ENCODE assay signal across 1 cellular context in the genomic region with DNA sequence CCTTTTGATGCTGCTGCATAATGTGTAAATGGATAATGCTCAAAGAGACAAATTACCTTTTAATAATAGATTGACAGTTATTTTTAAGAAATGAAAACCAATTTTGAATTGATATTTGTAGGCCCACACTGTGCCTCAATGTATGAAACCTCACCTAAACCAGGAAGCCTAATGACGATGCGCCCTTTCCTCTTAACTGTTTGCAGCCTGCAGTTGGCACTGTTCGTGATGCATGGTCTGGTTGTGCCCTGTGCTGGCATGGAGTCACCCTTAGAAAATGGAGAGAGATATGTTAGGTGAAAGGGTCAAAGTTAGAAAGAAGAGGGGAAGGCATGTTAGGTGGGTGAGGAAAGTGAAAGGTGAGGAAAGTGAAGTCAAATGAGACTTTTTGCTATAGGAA.
TF ChIP-seq lines count a peak whose summit lies in the region.

No MANE protein-coding gene starts in this region.

TF ChIP-seq in SK-N-SH, 30 proteins besides CTCF, POLR2A, EP300 and RAD21 (continued from another document):
- TF ChIP-seq, protein P1, sequence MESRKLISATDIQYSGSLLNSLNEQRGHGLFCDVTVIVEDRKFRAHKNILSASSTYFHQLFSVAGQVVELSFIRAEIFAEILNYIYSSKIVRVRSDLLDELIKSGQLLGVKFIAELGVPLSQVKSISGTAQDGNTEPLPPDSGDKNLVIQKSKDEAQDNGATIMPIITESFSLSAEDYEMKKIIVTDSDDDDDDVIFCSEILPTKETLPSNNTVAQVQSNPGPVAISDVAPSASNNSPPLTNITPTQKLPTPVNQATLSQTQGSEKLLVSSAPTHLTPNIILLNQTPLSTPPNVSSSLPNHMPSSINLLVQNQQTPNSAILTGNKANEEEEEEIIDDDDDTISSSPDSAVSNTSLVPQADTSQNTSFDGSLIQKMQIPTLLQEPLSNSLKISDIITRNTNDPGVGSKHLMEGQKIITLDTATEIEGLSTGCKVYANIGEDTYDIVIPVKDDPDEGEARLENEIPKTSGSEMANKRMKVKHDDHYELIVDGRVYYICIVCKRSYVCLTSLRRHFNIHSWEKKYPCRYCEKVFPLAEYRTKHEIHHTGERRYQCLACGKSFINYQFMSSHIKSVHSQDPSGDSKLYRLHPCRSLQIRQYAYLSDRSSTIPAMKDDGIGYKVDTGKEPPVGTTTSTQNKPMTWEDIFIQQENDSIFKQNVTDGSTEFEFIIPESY (IDR thresholded peaks at IDR 0.05; ENCODE audit: borderline replicate concordance, low read depth) = no peak
- TF ChIP-seq RXRA (IDR thresholded peaks at IDR 0.05; ENCODE audit: borderline replicate concordance, low read depth) = no peak
- TF ChIP-seq GABPA (IDR thresholded peaks at IDR 0.05; ENCODE audit: low read depth) = no peak
- no peak for TF ChIP-seq TAF1 (IDR thresholded peaks at IDR 0.05; ENCODE audit: borderline replicate concordance, low read depth, low read length)
- TF ChIP-seq, protein P2, sequence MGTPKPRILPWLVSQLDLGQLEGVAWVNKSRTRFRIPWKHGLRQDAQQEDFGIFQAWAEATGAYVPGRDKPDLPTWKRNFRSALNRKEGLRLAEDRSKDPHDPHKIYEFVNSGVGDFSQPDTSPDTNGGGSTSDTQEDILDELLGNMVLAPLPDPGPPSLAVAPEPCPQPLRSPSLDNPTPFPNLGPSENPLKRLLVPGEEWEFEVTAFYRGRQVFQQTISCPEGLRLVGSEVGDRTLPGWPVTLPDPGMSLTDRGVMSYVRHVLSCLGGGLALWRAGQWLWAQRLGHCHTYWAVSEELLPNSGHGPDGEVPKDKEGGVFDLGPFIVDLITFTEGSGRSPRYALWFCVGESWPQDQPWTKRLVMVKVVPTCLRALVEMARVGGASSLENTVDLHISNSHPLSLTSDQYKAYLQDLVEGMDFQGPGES (IDR thresholded peaks at IDR 0.05; ENCODE audit: low read depth, low read length) = no peak
- TF ChIP-seq EZH2phosphoT487 (IDR thresholded peaks at IDR 0.05; ENCODE audit: borderline replicate concordance, low read depth) = no peak
- TF ChIP-seq MXI1 (IDR thresholded peaks at IDR 0.05; ENCODE audit: low read depth, low read length) = no peak
- TF ChIP-seq, protein P3, sequence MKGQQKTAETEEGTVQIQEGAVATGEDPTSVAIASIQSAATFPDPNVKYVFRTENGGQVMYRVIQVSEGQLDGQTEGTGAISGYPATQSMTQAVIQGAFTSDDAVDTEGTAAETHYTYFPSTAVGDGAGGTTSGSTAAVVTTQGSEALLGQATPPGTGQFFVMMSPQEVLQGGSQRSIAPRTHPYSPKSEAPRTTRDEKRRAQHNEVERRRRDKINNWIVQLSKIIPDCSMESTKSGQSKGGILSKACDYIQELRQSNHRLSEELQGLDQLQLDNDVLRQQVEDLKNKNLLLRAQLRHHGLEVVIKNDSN (IDR thresholded peaks at IDR 0.05; ENCODE audit: borderline replicate concordance, low read depth) = no peak
- TF ChIP-seq, protein P4, sequence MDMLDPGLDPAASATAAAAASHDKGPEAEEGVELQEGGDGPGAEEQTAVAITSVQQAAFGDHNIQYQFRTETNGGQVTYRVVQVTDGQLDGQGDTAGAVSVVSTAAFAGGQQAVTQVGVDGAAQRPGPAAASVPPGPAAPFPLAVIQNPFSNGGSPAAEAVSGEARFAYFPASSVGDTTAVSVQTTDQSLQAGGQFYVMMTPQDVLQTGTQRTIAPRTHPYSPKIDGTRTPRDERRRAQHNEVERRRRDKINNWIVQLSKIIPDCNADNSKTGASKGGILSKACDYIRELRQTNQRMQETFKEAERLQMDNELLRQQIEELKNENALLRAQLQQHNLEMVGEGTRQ (IDR thresholded peaks at IDR 0.05; ENCODE audit: borderline replicate concordance, low read depth, low read length) = no peak
- TF ChIP-seq CHD2 (IDR thresholded peaks at IDR 0.05; ENCODE audit: low read length, partially characterized antibody) = no peak
- TF ChIP-seq, protein P5, sequence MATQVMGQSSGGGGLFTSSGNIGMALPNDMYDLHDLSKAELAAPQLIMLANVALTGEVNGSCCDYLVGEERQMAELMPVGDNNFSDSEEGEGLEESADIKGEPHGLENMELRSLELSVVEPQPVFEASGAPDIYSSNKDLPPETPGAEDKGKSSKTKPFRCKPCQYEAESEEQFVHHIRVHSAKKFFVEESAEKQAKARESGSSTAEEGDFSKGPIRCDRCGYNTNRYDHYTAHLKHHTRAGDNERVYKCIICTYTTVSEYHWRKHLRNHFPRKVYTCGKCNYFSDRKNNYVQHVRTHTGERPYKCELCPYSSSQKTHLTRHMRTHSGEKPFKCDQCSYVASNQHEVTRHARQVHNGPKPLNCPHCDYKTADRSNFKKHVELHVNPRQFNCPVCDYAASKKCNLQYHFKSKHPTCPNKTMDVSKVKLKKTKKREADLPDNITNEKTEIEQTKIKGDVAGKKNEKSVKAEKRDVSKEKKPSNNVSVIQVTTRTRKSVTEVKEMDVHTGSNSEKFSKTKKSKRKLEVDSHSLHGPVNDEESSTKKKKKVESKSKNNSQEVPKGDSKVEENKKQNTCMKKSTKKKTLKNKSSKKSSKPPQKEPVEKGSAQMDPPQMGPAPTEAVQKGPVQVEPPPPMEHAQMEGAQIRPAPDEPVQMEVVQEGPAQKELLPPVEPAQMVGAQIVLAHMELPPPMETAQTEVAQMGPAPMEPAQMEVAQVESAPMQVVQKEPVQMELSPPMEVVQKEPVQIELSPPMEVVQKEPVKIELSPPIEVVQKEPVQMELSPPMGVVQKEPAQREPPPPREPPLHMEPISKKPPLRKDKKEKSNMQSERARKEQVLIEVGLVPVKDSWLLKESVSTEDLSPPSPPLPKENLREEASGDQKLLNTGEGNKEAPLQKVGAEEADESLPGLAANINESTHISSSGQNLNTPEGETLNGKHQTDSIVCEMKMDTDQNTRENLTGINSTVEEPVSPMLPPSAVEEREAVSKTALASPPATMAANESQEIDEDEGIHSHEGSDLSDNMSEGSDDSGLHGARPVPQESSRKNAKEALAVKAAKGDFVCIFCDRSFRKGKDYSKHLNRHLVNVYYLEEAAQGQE (IDR thresholded peaks at IDR 0.05; ENCODE audit: low read depth, low read length) = no peak
- no peak for TF ChIP-seq SMC3 (IDR thresholded peaks at IDR 0.05; ENCODE audit: low read depth, low read length)
- TF ChIP-seq, protein P6, sequence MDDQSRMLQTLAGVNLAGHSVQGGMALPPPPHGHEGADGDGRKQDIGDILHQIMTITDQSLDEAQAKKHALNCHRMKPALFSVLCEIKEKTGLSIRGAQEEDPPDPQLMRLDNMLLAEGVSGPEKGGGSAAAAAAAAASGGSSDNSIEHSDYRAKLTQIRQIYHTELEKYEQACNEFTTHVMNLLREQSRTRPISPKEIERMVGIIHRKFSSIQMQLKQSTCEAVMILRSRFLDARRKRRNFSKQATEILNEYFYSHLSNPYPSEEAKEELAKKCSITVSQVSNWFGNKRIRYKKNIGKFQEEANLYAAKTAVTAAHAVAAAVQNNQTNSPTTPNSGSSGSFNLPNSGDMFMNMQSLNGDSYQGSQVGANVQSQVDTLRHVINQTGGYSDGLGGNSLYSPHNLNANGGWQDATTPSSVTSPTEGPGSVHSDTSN (IDR thresholded peaks at IDR 0.05) = no peak
- no peak for TF ChIP-seq SIN3A (IDR thresholded peaks at IDR 0.05; ENCODE audit: borderline replicate concordance, low read depth, low read length)
- no peak for TF ChIP-seq GATA2 (CRISPR knock-in tag; IDR thresholded peaks at IDR 0.05)
- TF ChIP-seq FOXJ3 (CRISPR knock-in tag; IDR thresholded peaks at IDR 0.05) = no peak
- no peak for TF ChIP-seq TCF12 (IDR thresholded peaks at IDR 0.05)
- TF ChIP-seq ELF1 (IDR thresholded peaks at IDR 0.05) = no peak
